Comparison of ENCODE assay signal across 23 cellular contexts in genomic region chrX:52353838-52354237, GRCh38. TPM values are rescaled to one million over a fixed set of nuclear protein-coding genes. Genes with fewer than 3 reads are reported as not detected.
DNase-seq lines count a peak whose midpoint lies in the region; TF ChIP-seq lines count a peak whose summit lies in the region.
"Had no signal": no experiment of that assay in that cellular context is flagged by ENCODE, and none has a peak within 500 bp of the region (broad histone marks: within the 10 kb centered on the region; RNA-seq: fewer than 3 reads in every experiment).

No MANE protein-coding gene starts in this region.

- H3K79me2 ChIP-seq in smooth muscle cell (ENCODE audit: low read depth) (no peaks in the 10 kb centered on the region), hepatocyte (no peaks in the 10 kb centered on the region)

- H2AFZ ChIP-seq in smooth muscle cell (ENCODE audit: low read depth) (no peak overlapping the region), hepatocyte (no peak overlapping the region)

- H4K20me1 ChIP-seq in smooth muscle cell (ENCODE audit: low read depth) (no peaks in the 10 kb centered on the region), hepatocyte (ENCODE audit: insufficient read depth, poor library complexity, severe bottlenecking) (no peaks in the 10 kb centered on the region)
- H4K20me1 ChIP-seq: BLaER1 treated with 17β-estradiol and CSF1 and Interleukin-3, amounts not matched to agents 10 nM and 100 nM had no signal

- no peaks in the 10 kb centered on the region for H3K36me3 ChIP-seq in HEK293 (ENCODE audit: control insufficient read depth in 2 of 2, insufficient read depth in 1 of 2, low read length in 2 of 2)
- no peaks in the 10 kb centered on the region for H3K36me3 ChIP-seq in smooth muscle cell (ENCODE audit: low read depth)
- H3K36me3 ChIP-seq in hepatocyte (replicated peaks; ENCODE audit: insufficient read depth, low read depth): no peaks in the 10 kb centered on the region
- H3K36me3 ChIP-seq: BLaER1 treated with 17β-estradiol and CSF1 and Interleukin-3, amounts not matched to agents 10 nM and 100 nM; HAP-1 had no signal

- CTCF ChIA-PET in HEK293 (lab: Yijun Ruan, JAX): no interaction called here

- H3K27ac ChIP-seq in HEK293 (ENCODE audit: extremely low read depth, low read depth, low read length) (no peak overlapping the region), smooth muscle cell (ENCODE audit: low read depth) (peak overlapping the region; percentile 73), hepatocyte (no peak overlapping the region)
- H3K27ac ChIP-seq: BLaER1 treated with 17β-estradiol and CSF1 and Interleukin-3, amounts not matched to agents 10 nM and 100 nM; RWPE1 had no signal

- POLR2A ChIA-PET in HEK293 (lab: Yijun Ruan, JAX): no interaction called here

- no peaks in the 10 kb centered on the region for H3K9me3 ChIP-seq in HEK293 (ENCODE audit: control insufficient read depth, insufficient read depth, low read depth, low read length)
- no peaks in the 10 kb centered on the region for H3K9me3 ChIP-seq in smooth muscle cell (replicated peaks; ENCODE audit: low read depth)
- no peaks in the 10 kb centered on the region for H3K9me3 ChIP-seq in hepatocyte (ENCODE audit: low read depth)
- H3K9me3 ChIP-seq: BLaER1 treated with 17β-estradiol and CSF1 and Interleukin-3, amounts not matched to agents 10 nM and 100 nM; HAP-1 had no signal

- H3K4me2 ChIP-seq in smooth muscle cell (no peak overlapping the region), hepatocyte (no peak overlapping the region)
- H3K4me2 ChIP-seq: BLaER1 treated with 17β-estradiol and CSF1 and Interleukin-3, amounts not matched to agents 10 nM and 100 nM had no signal

- H3K9ac ChIP-seq in smooth muscle cell (ENCODE audit: low read depth): peak overlapping the region; percentile 22
- H3K9ac ChIP-seq: BLaER1 treated with 17β-estradiol and CSF1 and Interleukin-3, amounts not matched to agents 10 nM and 100 nM had no signal

- in situ Hi-C loops in astrocyte of the spinal cord (cut with HindIII; ENCODE audit: low sequenced_read_pairs): no loop called here

- DNase-seq in astrocyte of the spinal cord (ENCODE audit: low read depth, low spot score) (peak; percentile 19), iPS DF 19.7 (ENCODE audit: low read depth, low spot score) (peak; percentile 7), smooth muscle cell (lab: John Stamatoyannopoulos, UW; ENCODE audit: unreplicated experiment) (no peak), NCI-H1417 treated with DMSO at 0.1 percent for 48 hours (lab: John Stamatoyannopoulos, UW) (no peak), GM19240 (ENCODE audit: insufficient read length, low spot score) (no peak), hepatocyte (ENCODE audit: low spot score) (no peak)
- DNase-seq: DMS79, IMR-90, Karpas-422, NCI-H1092, NCI-H1694, NCI-H2081 treated with DMSO at 0.1 percent for 48 hours, NCI-H446 treated with DMSO at 0.1 percent for 48 hours, NCI-H748 treated with DMSO at 0.1 percent for 48 hours, OCI-M1, SIG-M5 had no signal

- H3F3A ChIP-seq in smooth muscle cell (ENCODE audit: low read depth): no peaks in the 10 kb centered on the region

- H3K4me3 ChIP-seq in HEK293 (ENCODE audit: low read depth, low read length) (no peak overlapping the region), astrocyte of the spinal cord (ENCODE audit: low read depth, low read length) (no peak overlapping the region), smooth muscle cell (no peak overlapping the region), hepatocyte (no peak overlapping the region)
- H3K4me3 ChIP-seq: BLaER1 treated with 17β-estradiol and CSF1 and Interleukin-3, amounts not matched to agents 10 nM and 100 nM; HAP-1 had no signal

- H3K27me3 ChIP-seq in smooth muscle cell (ENCODE audit: low read depth) (no peaks in the 10 kb centered on the region), hepatocyte (no peaks in the 10 kb centered on the region)

- TF ChIP-seq CTCF in HEK293 (tag by site-specific recombination; IDR thresholded peaks at IDR 0.05): no peak
- no peak for TF ChIP-seq CTCF in astrocyte of the spinal cord (IDR thresholded peaks at IDR 0.05; ENCODE audit: low read depth, low read length)
- TF ChIP-seq CTCF in smooth muscle cell (IDR thresholded peaks at IDR 0.05; ENCODE audit: borderline replicate concordance, insufficient read depth, poor library complexity, severe bottlenecking): no peak
- no peak for TF ChIP-seq CTCF in hepatocyte (IDR thresholded peaks at IDR 0.05; ENCODE audit: poor library complexity)

- H3K4me1 ChIP-seq in HEK293 (ENCODE audit: control insufficient read depth, insufficient read depth, low read length) (no peaks in the 10 kb centered on the region), smooth muscle cell (ENCODE audit: low read depth) (no peaks in the 10 kb centered on the region), hepatocyte (ENCODE audit: insufficient read depth) (no peaks in the 10 kb centered on the region)
- H3K4me1 ChIP-seq: BLaER1 treated with 17β-estradiol and CSF1 and Interleukin-3, amounts not matched to agents 10 nM and 100 nM; HAP-1 had no signal

- H3K9me2 ChIP-seq in hepatocyte (replicated peaks; ENCODE audit: insufficient read depth): no peaks in the 10 kb centered on the region

TF ChIP-seq in HEK293, 187 proteins besides CTCF, POLR2A, EP300 and RAD21:
- no peak for TF ChIP-seq MYNN (tag by site-specific recombination; IDR thresholded peaks at IDR 0.05; ENCODE audit: borderline replicate concordance)
- peak; percentile 41 for TF ChIP-seq GLIS1 (tag by site-specific recombination; IDR thresholded peaks at IDR 0.05)
- no peak for TF ChIP-seq ZBTB49 (tag by site-specific recombination; IDR thresholded peaks at IDR 0.05; ENCODE audit: low read depth)

RNA-seq across cellular contexts. Expression of gene XAGE2, which starts 15.0 kb away (rescaled TPM):
- 0.36 and 10.3 TPM in 2 replicates for total RNA-seq in smooth muscle cell
- 1.1 and 5.0 TPM in 2 replicates for polyA plus RNA-seq in smooth muscle cell
- total RNA-seq in hepatocyte: 0.77 and 6.7 TPM in 2 replicates
- 5.9 and 12.7 TPM in 2 replicates for polyA plus RNA-seq in hepatocyte
- total RNA-seq: G401, HT-29, IMR-90, MCF 10A had no signal
- polyA plus RNA-seq: IMR-90 had no signal

Comparison
In these comparisons a context has a peak if more than half of its experiments do, and no peak if none do; other contexts are left out.
1. DNase-seq: peak in astrocyte of the spinal cord (single experiment) and iPS DF 19.7 (single experiment); none in smooth muscle cell (single experiment), NCI-H1417 treated with DMSO at 0.1 percent for 48 hours (single experiment), GM19240 (single experiment) and hepatocyte (single experiment).